ENCODE assay signal across 8 cellular contexts in genomic region chr6:692356-692851, GRCh38. TPM values are rescaled to one million over a fixed set of nuclear protein-coding genes. Genes with fewer than 3 reads are reported as not detected.
A peak's percentile ranks its signal among the peaks of the same experiment; 100 is the strongest.
DNase-seq lines count a peak whose midpoint lies in the region; ATAC-seq and TF ChIP-seq lines count a peak whose summit lies in the region.

No MANE protein-coding gene starts in this region.

- peaks cover 8 to 23% of the 10 kb centered on the region in 2 donors for H3K4me1 ChIP-seq in left lung

- no peak for TF ChIP-seq CTCF in GM13977 (IDR thresholded peaks at IDR 0.05; ENCODE audit: extremely low read depth, insufficient read depth, missing control alignments)
- no peak for TF ChIP-seq CTCF in left lung (IDR thresholded peaks at IDR 0.05)

- peak overlapping the region; percentile 87 to 99 for H3K4me3 ChIP-seq in left lung

- peak; percentile 70 for ATAC-seq in HG02588 (IDR thresholded peaks at IDR 0.05; ENCODE audit: unreplicated experiment)
- peak; percentile 88 for ATAC-seq in left lung

- H3K27ac ChIP-seq in caudate nucleus (ENCODE audit: low read depth, low read length) (no peak overlapping the region), left lung (peak overlapping the region; percentile 84 to 85)

- intact Hi-C loops in left lung (cut with DNase I), result no loop called here

- H3K9me3 ChIP-seq in left lung, result no peaks in the 10 kb centered on the region

- peaks cover 0 to 8% of the 10 kb centered on the region in 2 donors for H3K36me3 ChIP-seq in left lung

- DNase-seq in GM13977 (ENCODE audit: low spot score) (peak; percentile 82), MV-4-11 (lab: John Stamatoyannopoulos, UW) (peak; percentile 26), caudate nucleus (lab: John Stamatoyannopoulos, UW) (peak in 47 of 61 donors; percentile 7 to 76 (median 50)), left lung (peak; percentile 44 to 86), cortex of kidney (lab: John Stamatoyannopoulos, UW) (no peak)
- peak; percentile 65 for DNase-seq in activated CD4-positive, CD25-positive, alpha-beta regulatory T cell treated with anti-CD3 and anti-CD28 coated beads, Interleukin-2, amount 50 U/mL, for 16 hours (ENCODE audit: low read depth, low spot score)
- DNase-seq in stimulated activated CD4-positive, alpha-beta T cell treated with anti-CD3 and anti-CD28 coated beads, Interleukin-2, amount 100 ng/mL, for 24 hours, result peak; percentile 80 to 81

- H3K27me3 ChIP-seq in left lung, result no peaks in the 10 kb centered on the region

- in situ Hi-C loops in GM13977 (cut with MboI; ENCODE audit: low pct_unique_long_range_greater_than_20kb, low sequenced_read_pairs, unreplicated experiment), result no loop called here

RNA-seq across cellular contexts. Expression of gene EXOC2, which starts 0.5 kb away (rescaled TPM):
- 10 to 100 TPM; 19.8 to 23.2 TPM for total RNA-seq in left lung

RNA-seq across cellular contexts. Expression of gene HUS1B, which starts 35.5 kb away (rescaled TPM):
- total RNA-seq in left lung, result 1 to 10 TPM in 1 of 2 donors, under 1 TPM in 1; 0.41 to 1.2 TPM
